Comparison of ENCODE assay signal across 15 cellular contexts in genomic region chr5:75465480-75465879, GRCh38. TPM values are rescaled to one million over a fixed set of nuclear protein-coding genes. Genes with fewer than 3 reads are reported as not detected.
DNase-seq lines count a peak whose midpoint lies in the region; ATAC-seq, FAIRE-seq and TF ChIP-seq lines count a peak whose summit lies in the region.
"Had no signal": no experiment of that assay in that cellular context is flagged by ENCODE, and none has a peak within 500 bp of the region (broad histone marks: within the 10 kb centered on the region; RNA-seq: fewer than 3 reads in every experiment).

No MANE protein-coding gene starts in this region.

- no peaks in the 10 kb centered on the region for H3K9me2 ChIP-seq in PC-3 (replicated peaks; ENCODE audit: low read length)

- H3K4me3 Mint-ChIP-seq in activated CD8-positive, alpha-beta T cell treated with anti-CD3 and anti-CD28 coated beads, Interleukin-2, amount 10 ng/mL, durations not matched to agents 7 days and 5 days: no peak overlapping the region
- H3K4me3 Mint-ChIP-seq: activated T-cell treated with anti-CD3 and anti-CD28 coated beads, Interleukin-2, amount 50 U/mL, for 72 hours; stimulated activated memory B cell treated with anti-CD40 and anti-IgM and Interleukin-4, amounts not matched to agents 10 μg/mL and 1 μg/mL and 100 μg/mL, for 72 hours had no signal

- H3K9me3 ChIP-seq in adipocyte (ENCODE audit: control insufficient read depth, low read length) (peaks cover 29% of the 10 kb centered on the region), PC-3 (ENCODE audit: low read length) (peaks cover 16% of the 10 kb centered on the region; the same call in 1 of the 2 replicates)

- DNase-seq in AG08396 (ENCODE audit: low spot score) (peak; percentile 5), H54 (ENCODE audit: insufficient read length, low spot score) (no peak), adipocyte (ENCODE audit: low read depth) (peak; percentile 2), left ventricle myocardium superior (no peak), PC-3 (no peak), cerebellar nuclear complex (lab: John Stamatoyannopoulos, UW) (no peak), GM13976 (ENCODE audit: low spot score) (no peak)
- no peak for DNase-seq in activated CD8-positive, alpha-beta T cell treated with anti-CD3 and anti-CD28 coated beads, Interleukin-2, amount 10 ng/mL, durations not matched to agents 7 days and 5 days
- DNase-seq: activated CD4-positive, CD25-positive, alpha-beta regulatory T cell treated with anti-CD3 and anti-CD28 coated beads, Interleukin-2, amount 50 U/mL, for 72 hours; activated T-cell treated with anti-CD3 and anti-CD28 coated beads, Interleukin-2, amount 50 U/mL, for 72 hours; central memory CD4-positive, alpha-beta T cell; islet precursor cell; NCI-H1105; stimulated activated CD4-positive, alpha-beta T cell treated with anti-CD3 and anti-CD28 coated beads, Interleukin-1b, Interleukin-23, amount 100 ng/mL, for 48 hours had no signal

- peaks cover 27% of the 10 kb centered on the region for H3K9me3 Mint-ChIP-seq in activated CD8-positive, alpha-beta T cell treated with anti-CD3 and anti-CD28 coated beads, Interleukin-2, amount 10 ng/mL, durations not matched to agents 7 days and 5 days (ENCODE audit: insufficient read depth)

- no TSS peak for BruUV-seq in PC-3 (replicated peaks; lab: Mats Ljungman, UMichigan)

- CTCF ChIA-PET in PC-3 (lab: Charles Lee): no interaction called here
- CTCF ChIA-PET in activated CD8-positive, alpha-beta T cell treated with anti-CD3 and anti-CD28 coated beads, Interleukin-2, amount 10 ng/mL, durations not matched to agents 7 days and 5 days (lab: Charles Lee): no interaction called here

- intact Hi-C loops in left ventricle myocardium superior (cut with micrococcal nuclease): no loop called here
- intact Hi-C loops in PC-3 (cut with micrococcal nuclease): no loop called here

- no peak overlapping the region for H3K4me2 ChIP-seq in PC-3 (ENCODE audit: low read length)

- H3F3A ChIP-seq in PC-3 (ENCODE audit: low read length, unreplicated experiment): no peaks in the 10 kb centered on the region

- H3K9ac ChIP-seq in adipocyte (ENCODE audit: low read length) (no peak overlapping the region), PC-3 (ENCODE audit: low read length) (no peak overlapping the region)

- TF ChIP-seq POLR2A in H54 (IDR thresholded peaks at IDR 0.05; ENCODE audit: low read depth, low read length): no peak

- no peak overlapping the region for H2AFZ ChIP-seq in PC-3 (ENCODE audit: low read length)

- no peak overlapping the region for H3K27ac ChIP-seq in PC-3 (ENCODE audit: low read length)

- no peak for TF ChIP-seq CTCF in PC-3 (conservative IDR thresholded peaks at IDR 0.05; ENCODE audit: low read depth, low read length)
- TF ChIP-seq CTCF in GM13976 (IDR thresholded peaks at IDR 0.05; ENCODE audit: borderline replicate concordance, control extremely low read depth, extremely low read depth, insufficient read depth, missing control alignments): no peak

- H3K36me3 ChIP-seq in adipocyte (ENCODE audit: control insufficient read depth, insufficient read depth, low read length, severe bottlenecking): peaks cover 5% of the 10 kb centered on the region
- H3K36me3 ChIP-seq in PC-3 (ENCODE audit: low read depth, low read length): no peaks in the 10 kb centered on the region; the same call in 1 of the 2 replicates

- H3K27ac Mint-ChIP-seq in activated CD8-positive, alpha-beta T cell treated with anti-CD3 and anti-CD28 coated beads, Interleukin-2, amount 10 ng/mL, durations not matched to agents 7 days and 5 days: no peak overlapping the region
- H3K27ac Mint-ChIP-seq: activated T-cell treated with anti-CD3 and anti-CD28 coated beads, Interleukin-2, amount 50 U/mL, for 72 hours; stimulated activated memory B cell treated with anti-CD40 and anti-IgM and Interleukin-4, amounts not matched to agents 10 μg/mL and 1 μg/mL and 100 μg/mL, for 72 hours had no signal

- no peaks in the 10 kb centered on the region for H3K4me1 ChIP-seq in adipocyte (ENCODE audit: control insufficient read depth, insufficient read depth, low read length)
- peaks cover 4% of the 10 kb centered on the region for H3K4me1 ChIP-seq in PC-3 (ENCODE audit: insufficient read depth, low read length)

- ATAC-seq in left ventricle myocardium superior: peak; percentile 67
- no peak for ATAC-seq in PC-3
- ATAC-seq in activated CD8-positive, alpha-beta T cell treated with anti-CD3 and anti-CD28 coated beads, Interleukin-2, amount 10 ng/mL, durations not matched to agents 7 days and 5 days: no peak
- ATAC-seq: activated T-cell treated with anti-CD3 and anti-CD28 coated beads, Interleukin-2, amount 50 U/mL, for 72 hours; stimulated activated memory B cell treated with anti-CD40 and anti-IgM and Interleukin-4, amounts not matched to agents 10 μg/mL and 1 μg/mL and 100 μg/mL, for 72 hours had no signal

- in situ Hi-C loops in GM13976 (cut with MboI; ENCODE audit: low sequenced_read_pairs, unreplicated experiment): no loop called here

- peak; percentile 15 for FAIRE-seq in H54 (lab: Jason Lieb, UNC)

- peaks cover 36% of the 10 kb centered on the region for H3K79me2 ChIP-seq in PC-3 (ENCODE audit: low read length)

- H3K4me1 Mint-ChIP-seq in activated CD8-positive, alpha-beta T cell treated with anti-CD3 and anti-CD28 coated beads, Interleukin-2, amount 10 ng/mL, durations not matched to agents 7 days and 5 days (ENCODE audit: low read depth): peaks cover 23% of the 10 kb centered on the region

- H3K4me3 ChIP-seq in adipocyte (ENCODE audit: low read length) (no peak overlapping the region), PC-3 (ENCODE audit: low read length) (no peak overlapping the region)

- peaks cover 36% of the 10 kb centered on the region for H3K36me3 Mint-ChIP-seq in activated CD8-positive, alpha-beta T cell treated with anti-CD3 and anti-CD28 coated beads, Interleukin-2, amount 10 ng/mL, durations not matched to agents 7 days and 5 days (ENCODE audit: low read depth)

- H3K27me3 ChIP-seq in adipocyte (replicated peaks; ENCODE audit: control insufficient read depth, insufficient read depth, low read length): no peaks in the 10 kb centered on the region
- H3K27me3 ChIP-seq in PC-3 (ENCODE audit: low read length): no peaks in the 10 kb centered on the region

- H4K20me1 ChIP-seq in PC-3 (ENCODE audit: low read length): no peaks in the 10 kb centered on the region

- H3K27me3 Mint-ChIP-seq in activated CD8-positive, alpha-beta T cell treated with anti-CD3 and anti-CD28 coated beads, Interleukin-2, amount 10 ng/mL, durations not matched to agents 7 days and 5 days (ENCODE audit: low read depth): no peaks in the 10 kb centered on the region
- H3K27me3 Mint-ChIP-seq: stimulated activated memory B cell treated with anti-CD40 and anti-IgM and Interleukin-4, amounts not matched to agents 10 μg/mL and 1 μg/mL and 100 μg/mL, for 72 hours had no signal

- POLR2A ChIA-PET in PC-3 (lab: Charles Lee; ENCODE audit: unreplicated experiment): no interaction called here
- POLR2A ChIA-PET in activated CD8-positive, alpha-beta T cell treated with anti-CD3 and anti-CD28 coated beads, Interleukin-2, amount 10 ng/mL, durations not matched to agents 7 days and 5 days (lab: Charles Lee): no interaction called here

RNA-seq across cellular contexts. Expression of gene CERT1, which starts 45.9 kb away (rescaled TPM):
- total RNA-seq in left ventricle myocardium superior (29.3 TPM), PC-3 (2014; rRNA removed) (5.6 and 6.5 TPM in 2 replicates)
- total RNA-seq in activated CD8-positive, alpha-beta T cell treated with anti-CD3 and anti-CD28 coated beads, Interleukin-2, amount 10 ng/mL, durations not matched to agents 7 days and 5 days: 10 to 100 TPM; 31.2 to 36.0 TPM

RNA-seq across cellular contexts. Expression of gene POLK, which starts 46.2 kb away (rescaled TPM):
- 22.2 TPM for total RNA-seq in left ventricle myocardium superior
- total RNA-seq in PC-3 (2014; rRNA removed): 6.5 and 9.0 TPM in 2 replicates
- 10 to 100 TPM; 29.8 to 30.7 TPM for total RNA-seq in activated CD8-positive, alpha-beta T cell treated with anti-CD3 and anti-CD28 coated beads, Interleukin-2, amount 10 ng/mL, durations not matched to agents 7 days and 5 days

Comparison
In these comparisons a context has a peak if more than half of its experiments do, and no peak if none do; other contexts are left out.
1. DNase-seq: peak in AG08396 (single experiment) and adipocyte (single experiment); none in H54 (single experiment), left ventricle myocardium superior (single experiment), PC-3 (single experiment), activated CD8-positive, alpha-beta T cell treated with anti-CD3 and anti-CD28 coated beads, Interleukin-2, amount 10 ng/mL, durations not matched to agents 7 days and 5 days (single experiment), cerebellar nuclear complex (0 of 2) and GM13976 (single experiment).